ENCODE assay signal across 22 cellular contexts in the genomic region with DNA sequence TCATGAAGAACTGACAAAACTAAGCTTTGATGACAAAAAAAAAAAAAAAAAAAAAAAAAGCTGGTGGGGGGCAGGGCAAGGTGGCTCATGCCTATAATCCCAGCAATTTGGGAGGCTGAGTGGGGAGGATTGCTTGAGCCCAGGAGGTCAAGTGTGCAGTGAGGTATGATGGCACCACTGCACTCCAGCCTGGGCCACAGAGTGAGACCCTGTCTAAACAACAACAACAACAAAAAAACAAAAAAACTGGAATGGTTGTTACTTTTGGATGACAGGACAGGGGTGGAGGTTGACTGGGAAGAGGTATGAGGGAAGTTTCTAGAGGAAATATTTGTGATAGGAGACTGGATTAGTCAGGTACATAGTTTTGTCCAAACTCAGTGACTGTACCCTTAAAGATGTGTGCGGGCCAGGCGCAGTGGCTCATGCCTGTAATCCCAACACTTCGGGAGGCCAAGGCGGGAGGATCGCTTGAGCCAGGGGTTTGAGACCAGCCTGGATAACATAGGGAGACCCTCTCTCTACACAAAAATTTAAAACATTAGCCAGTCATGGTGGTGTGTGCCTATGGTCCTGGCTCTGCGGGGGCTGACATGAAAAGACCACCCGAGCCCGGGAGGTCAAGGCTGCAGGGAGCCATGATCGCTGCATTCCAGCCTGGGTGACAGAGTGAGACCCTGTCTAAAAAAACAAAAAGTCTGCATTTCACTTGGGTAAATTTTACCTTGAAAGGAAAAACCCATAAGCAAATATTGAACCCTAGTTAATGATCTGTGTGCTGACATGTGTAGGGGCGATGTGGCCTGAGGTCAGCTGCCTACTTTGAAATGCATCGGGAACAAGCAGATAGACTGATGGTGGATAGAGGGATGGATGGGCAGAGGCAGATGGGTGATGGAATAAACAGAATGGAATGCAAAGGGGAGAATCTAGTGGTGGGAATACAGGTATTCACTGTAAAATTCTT. TPM values are rescaled to one million over a fixed set of nuclear protein-coding genes. Genes with fewer than 3 reads are reported as not detected.
A peak's percentile ranks its signal among the peaks of the same experiment; 100 is the strongest.
DNase-seq lines count a peak whose midpoint lies in the region; ATAC-seq, FAIRE-seq and TF ChIP-seq lines count a peak whose summit lies in the region.
"Had no signal": no experiment of that assay in that cellular context is flagged by ENCODE, and none has a peak within 500 bp of the region (broad histone marks: within the 10 kb centered on the region; RNA-seq: fewer than 3 reads in every experiment).

No MANE protein-coding gene starts in this region.

- no peak overlapping the region for H2AFZ ChIP-seq in HepG2 (ENCODE audit: low read length)
- H2AFZ ChIP-seq in trophoblast cell (ENCODE audit: insufficient read depth, low read length, poor library complexity): no peak overlapping the region

- no peak overlapping the region for H3K14ac ChIP-seq in trophoblast cell (ENCODE audit: low read length)

- no peak overlapping the region for H3K4ac ChIP-seq in trophoblast cell (ENCODE audit: low read depth, low read length)

- H4K20me1 ChIP-seq in HepG2 (ENCODE audit: insufficient read depth, low read length): no peaks in the 10 kb centered on the region

- H3K4me1 ChIP-seq in Caco-2 (peaks cover 23% of the 10 kb centered on the region), HepG2 (ENCODE audit: insufficient read depth, low read length) (peaks cover 50% of the 10 kb centered on the region), trophoblast cell (ENCODE audit: control insufficient read depth in 1 of 2, insufficient read depth in 2 of 2, low read length in 2 of 2) (peaks cover 0 to 3% of the 10 kb centered on the region in 2 experiments)
- H3K4me1 ChIP-seq: SJSA1 had no signal

- H3K4me3 Mint-ChIP-seq in Caco-2 (ENCODE audit: unreplicated experiment): peak overlapping the region; percentile 21
- H3K4me3 Mint-ChIP-seq: HFFc6 had no signal

- H3K9me3 Mint-ChIP-seq in Caco-2 (ENCODE audit: unreplicated experiment): peaks cover 10% of the 10 kb centered on the region

- no peak overlapping the region for H3K18ac ChIP-seq in trophoblast cell (ENCODE audit: low read length)

- peaks cover 4% of the 10 kb centered on the region for H3K36me3 ChIP-seq in Caco-2 (ENCODE audit: control insufficient read depth, insufficient read depth, low read length)
- H3K36me3 ChIP-seq in HepG2 (replicated peaks in 1 of 2; ENCODE audit: control insufficient read depth in 1 of 2, insufficient read depth in 2 of 2, low read length in 2 of 2): peaks cover 15 to 41% of the 10 kb centered on the region in 2 experiments
- H3K36me3 ChIP-seq in trophoblast cell (ENCODE audit: control insufficient read depth in 1 of 2, insufficient read depth in 2 of 2, low read length in 2 of 2): no peaks in the 10 kb centered on the region
- H3K36me3 ChIP-seq: SJSA1 had no signal

- no peak overlapping the region for H4K8ac ChIP-seq in trophoblast cell (ENCODE audit: low read depth, low read length)

- POLR2A ChIA-PET in Caco-2 (lab: Charles Lee): interaction anchor here (0.5 kb wide), 1 partner anchor 15 kb away, joined by 3 read pairs; no protein-coding TSS in a partner anchor
- POLR2A ChIA-PET in HepG2 (lab: Yijun Ruan, JAX): interaction anchor here (0.8 to 1.1 kb wide), 3 partner anchors 36 to 88 kb away, joined by 3 to 5 read pairs (median 4); no protein-coding TSS in a partner anchor

- no peak overlapping the region for H3K4me3 ChIP-seq in Caco-2 (ENCODE audit: low read depth, low read length)
- H3K4me3 ChIP-seq in HepG2 (replicated peaks in 1 of 3; ENCODE audit: insufficient read depth in 1 of 3, low read depth in 2 of 3, low read length in 3 of 3): 0 out of 6 replicates have a peak overlapping the region, but pooled peaks of 1 of the 3 experiments have one; percentile 17
- no peak overlapping the region for H3K4me3 ChIP-seq in trophoblast cell (ENCODE audit: low read depth, low read length)
- H3K4me3 ChIP-seq: GM12878, SJSA1 had no signal

- no peak overlapping the region for H3K23ac ChIP-seq in trophoblast cell (ENCODE audit: low read length)

- H3K27me3 ChIP-seq in Caco-2 (replicated peaks; ENCODE audit: control insufficient read depth, insufficient read depth, low read length) (no peaks in the 10 kb centered on the region), HepG2 (ENCODE audit: control insufficient read depth in 1 of 2, insufficient read depth in 2 of 2, low read length in 2 of 2) (no peaks in the 10 kb centered on the region), trophoblast cell (ENCODE audit: insufficient read depth, low read length) (no peaks in the 10 kb centered on the region)

- peaks cover 37% of the 10 kb centered on the region for H3K36me3 Mint-ChIP-seq in Caco-2 (ENCODE audit: insufficient read depth, unreplicated experiment)

- no peaks in the 10 kb centered on the region for H3K27me3 Mint-ChIP-seq in Caco-2 (ENCODE audit: insufficient read depth, unreplicated experiment)
- H3K27me3 Mint-ChIP-seq: CD4-positive, CD25-positive, alpha-beta regulatory T cell had no signal

- H2BK5ac ChIP-seq in trophoblast cell (ENCODE audit: low read depth, low read length, poor library complexity): no peak overlapping the region

- BruUV-seq in Caco-2 (replicated peaks; lab: Mats Ljungman, UMichigan) (no TSS peak), HepG2 (replicated peaks; lab: Mats Ljungman, UMichigan) (no TSS peak)

- intact Hi-C loops in Caco-2 (cut with micrococcal nuclease; ENCODE audit: unreplicated experiment): loop anchor here (5.0 kb wide), 1 partner anchor 39 kb away; the partner anchor contains the start of gene CERS4
- intact Hi-C loops in HepG2 (cut with micrococcal nuclease; ENCODE audit: unreplicated experiment): loop anchor here (1.0 kb wide), 1 partner anchor 91 kb away; no protein-coding TSS in a partner anchor
- intact Hi-C loops in posterior vena cava (cut with DNase I): no loop called here

- H4K91ac ChIP-seq in trophoblast cell (ENCODE audit: low read depth, low read length): no peak overlapping the region

- CTCF ChIA-PET in Caco-2 (lab: Charles Lee): no interaction called here
- CTCF ChIA-PET in HepG2 (lab: Yijun Ruan, JAX; ENCODE audit: low intra/inter-chr PET ratio, low total read pairs): no interaction called here

- peaks cover 13% of the 10 kb centered on the region for H3K9me3 ChIP-seq in Caco-2
- no peaks in the 10 kb centered on the region for H3K9me3 ChIP-seq in HepG2 (ENCODE audit: low read length)
- peaks cover 8% of the 10 kb centered on the region for H3K9me3 ChIP-seq in trophoblast cell (ENCODE audit: insufficient read depth, low read depth, low read length)

- TF ChIP-seq CTCF in Caco-2 (IDR thresholded peaks at IDR 0.05; ENCODE audit: insufficient read depth in 1 of 2, low read depth in 1 of 2, low read length in 1 of 2, severe bottlenecking in 1 of 2, unreplicated experiment in 1 of 2): no peak
- TF ChIP-seq CTCF in HepG2 (CRISPR knock-in tag; IDR thresholded peaks at IDR 0.05): 0 out of 2 replicates have a peak, but pooled peaks have one; percentile 3

- no peak overlapping the region for H2BK12ac ChIP-seq in trophoblast cell (ENCODE audit: low read length)

- peak; percentile 95 for ATAC-seq in HepG2
- no peak for ATAC-seq in HG03342 (IDR thresholded peaks at IDR 0.05; ENCODE audit: unreplicated experiment)
- ATAC-seq: GM12878, Right ventricle myocardium inferior had no signal

- H3K79me2 ChIP-seq in HepG2 (ENCODE audit: insufficient read depth, low read length): peaks cover 19% of the 10 kb centered on the region
- H3K79me2 ChIP-seq in trophoblast cell (ENCODE audit: control insufficient read depth, insufficient read depth, low read length, poor library complexity): no peaks in the 10 kb centered on the region

- WGBS in HepG2 (ENCODE audit: low lambda C conversion rate): 1% methylated on average over 11 of the region's 11 CpGs
- WGBS in trophoblast cell (ENCODE audit: extremely low coverage, insufficient coverage, insufficient read length): no CpG with 5 or more reads among the region's 11 CpGs

- FAIRE-seq in HepG2 (lab: Jason Lieb, UNC): peak; percentile 100
- FAIRE-seq: GM12878, RCC 7860 had no signal

- DNase-seq in Caco-2: peak; percentile 43 to 58
- peak; percentile 74 for DNase-seq in HuH-7.5 (ENCODE audit: low spot score)
- DNase-seq in HepG2 (ENCODE audit: low spot score): peak; percentile 97
- DNase-seq in trophoblast cell: peak; percentile 77 to 83
- DNase-seq in posterior vena cava (ENCODE audit: low spot score): no peak
- DNase-seq in NCI-H146 treated with DMSO at 0.1 percent for 48 hours (lab: John Stamatoyannopoulos, UW; ENCODE audit: unreplicated experiment): no peak
- DNase-seq: CD4-positive, CD25-positive, alpha-beta regulatory T cell; DND-41; H7; HFFc6; Kasumi-1; NCI-H1417; NCI-H187 treated with DMSO at 0.1 percent for 48 hours; NCI-H2107; NCI-H446 treated with DMSO at 0.1 percent for 48 hours; NCI-H526 treated with DMSO at 0.1 percent for 48 hours; OCI-M1 had no signal

- no peak overlapping the region for H4K12ac ChIP-seq in trophoblast cell (ENCODE audit: low read depth, low read length)

- no peaks in the 10 kb centered on the region for H3K79me1 ChIP-seq in trophoblast cell (ENCODE audit: low read length)

- H3K27ac ChIP-seq in HepG2 (ENCODE audit: extremely low read length, insufficient read depth, low read length) (peak overlapping the region; percentile 87), trophoblast cell (ENCODE audit: low read depth, low read length) (no peak overlapping the region)
- H3K27ac ChIP-seq: SJSA1 had no signal

- in situ Hi-C loops in HepG2 (cut with HindIII; ENCODE audit: extremely low pct_ligation_motif_present, low pct_unique_long_range_greater_than_20kb): no loop called here

- H3K4me2 ChIP-seq in HepG2 (ENCODE audit: low read depth, low read length) (peak overlapping the region; percentile 61), trophoblast cell (ENCODE audit: low read length) (no peak overlapping the region)

- TF ChIP-seq RAD21 in HepG2 (CRISPR knock-in tag; IDR thresholded peaks at IDR 0.05): no peak

- peak overlapping the region; percentile 79 for H3K27ac Mint-ChIP-seq in Caco-2 (ENCODE audit: unreplicated experiment)
- H3K27ac Mint-ChIP-seq: HFFc6 had no signal

- no peak overlapping the region for H2BK120ac ChIP-seq in trophoblast cell (ENCODE audit: insufficient read depth, low read length, poor library complexity)

- peak overlapping the region; percentile 62 for H3K9ac ChIP-seq in HepG2 (ENCODE audit: insufficient read depth, low read depth, low read length)
- no peak overlapping the region for H3K9ac ChIP-seq in trophoblast cell (ENCODE audit: low read length)

- H3K4me1 Mint-ChIP-seq in Caco-2 (ENCODE audit: low read depth, unreplicated experiment): peaks cover 21% of the 10 kb centered on the region

- TF ChIP-seq EP300 in HepG2 (IDR thresholded peaks at IDR 0.05; ENCODE audit: low read depth in 2 of 2, low read length in 2 of 2) (peak in 1 of 2 experiments; percentile 96; a peak in 2 of 4 replicates), HepG2 (CRISPR knock-in tag; IDR thresholded peaks at IDR 0.05; ENCODE audit: borderline replicate concordance) (peak; percentile 86)

- peak in 1 of 2 experiments; percentile 45; a peak in 1 of 4 replicates for TF ChIP-seq POLR2A in HepG2 (IDR thresholded peaks at IDR 0.05; ENCODE audit: insufficient read depth in 1 of 2, low read depth in 2 of 2, low read length in 2 of 2)

- no peak overlapping the region for H2AK5ac ChIP-seq in trophoblast cell (ENCODE audit: low read length)

RNA-seq across cellular contexts. Expression of gene CERS4, which starts 37.0 kb away (rescaled TPM):
- total RNA-seq in Caco-2 (2022) (56.8 and 66.9 TPM in 2 replicates), HepG2 (2016; rRNA removed; fragmentation: Illumina TruSeq; extraction: Trizol) (47.4 and 83.5 TPM in 2 replicates), posterior vena cava (10 to 100 TPM; 23.2 to 28.8 TPM)
- 54.7 and 67.0 TPM in 2 replicates for total RNA-seq in HepG2 (2016; cell fraction: cytosol; rRNA removed; fragmentation: Illumina TruSeq; extraction: Trizol; ENCODE audit: low read depth)
- 42.9 and 82.5 TPM in 2 replicates for total RNA-seq in HepG2 (2016; cell fraction: insoluble cytoplasmic fraction; rRNA removed; fragmentation: Illumina TruSeq; extraction: Trizol)
- total RNA-seq in HepG2 (2016; cell fraction: membrane; rRNA removed; fragmentation: Illumina TruSeq; extraction: Trizol): 68.0 and 79.4 TPM in 2 replicates
- total RNA-seq in HepG2 (2016; cell fraction: nucleus; rRNA removed; fragmentation: Illumina TruSeq; extraction: Trizol): 76.2 and 78.4 TPM in 2 replicates
- 74.7 and 97.6 TPM in 2 replicates for polyA plus RNA-seq in HepG2 (2011; rRNA removed)
- 78.3 and 82.4 TPM in 2 replicates for polyA plus RNA-seq in HepG2 (2011; cell fraction: cytosol; rRNA removed)
- 83.2 and 92.3 TPM in 2 replicates for polyA plus RNA-seq in HepG2 (2011; cell fraction: nucleus; rRNA removed)
- polyA plus RNA-seq in HepG2 (2012): 34.1 and 40.8 TPM in 2 replicates
- 47.5 and 59.8 TPM in 2 replicates for polyA plus RNA-seq in HepG2 (2016; cell fraction: cytosol; fragmentation: Illumina TruSeq; extraction: Trizol; ENCODE audit: low read depth)
- 44.2 and 45.5 TPM in 2 replicates for polyA plus RNA-seq in HepG2 (2016; cell fraction: insoluble cytoplasmic fraction; fragmentation: Illumina TruSeq; extraction: Trizol; ENCODE audit: low read depth)
- polyA plus RNA-seq in HepG2 (2016; cell fraction: membrane; fragmentation: Illumina TruSeq; extraction: Trizol; ENCODE audit: low read depth): 53.9 and 57.1 TPM in 2 replicates
- polyA plus RNA-seq in HepG2 (2016; cell fraction: nucleus; fragmentation: Illumina TruSeq; extraction: Trizol; ENCODE audit: insufficient read depth, low read depth): 122 and 128 TPM in 2 replicates
- 0.19 and 131 TPM in 2 replicates for polyA minus RNA-seq in HepG2 (2011; rRNA and poly(A)+ RNA removed; ENCODE audit: low replicate concordance)
- 24.3 and 31.5 TPM in 2 replicates for polyA minus RNA-seq in HepG2 (2011; cell fraction: cytosol; rRNA and poly(A)+ RNA removed)
- polyA minus RNA-seq in HepG2 (2011; cell fraction: nucleus; rRNA and poly(A)+ RNA removed): 20.2 and 23.6 TPM in 2 replicates
- 11.5 and 13.1 TPM in 2 replicates for polyA plus RNA-seq in trophoblast cell (2013)
- total RNA-seq: HFFc6, SJSA1 had no signal

Comparison
In these comparisons a context has a peak if more than half of its experiments do, and no peak if none do; other contexts are left out.
1. DNase-seq: peak in Caco-2 (2 of 2), HuH-7.5 (single experiment), HepG2 (single experiment) and trophoblast cell (2 of 2); none in posterior vena cava (single experiment) and NCI-H146 treated with DMSO at 0.1 percent for 48 hours (single experiment).
2. intact Hi-C loops: an anchor here in Caco-2 (5.0 kb wide) and HepG2 (1.0 kb wide); none called in posterior vena cava.